In genomic region chr16:89864421-89864820, GRCh38 we compare ENCODE assay signal across 9 cellular contexts. TPM values are rescaled to one million over a fixed set of nuclear protein-coding genes. Genes with fewer than 3 reads are reported as not detected.
A peak's percentile ranks its signal among the peaks of the same experiment; 100 is the strongest.
DNase-seq lines count a peak whose midpoint lies in the region; ATAC-seq, FAIRE-seq and TF ChIP-seq lines count a peak whose summit lies in the region.
"Had no signal": no experiment of that assay in that cellular context is flagged by ENCODE, and none has a peak within 500 bp of the region (broad histone marks: within the 10 kb centered on the region; RNA-seq: fewer than 3 reads in every experiment).

No MANE protein-coding gene starts in this region.

- H3K36me3 ChIP-seq in stomach: peaks cover 0 to 24% (median 7%) of the 10 kb centered on the region in 4 donors

- peaks cover 0 to 11% (median 8%) of the 10 kb centered on the region in 4 donors for H3K9me3 ChIP-seq in stomach

- FAIRE-seq in D721Med (lab: Jason Lieb, UNC): no peak

- no peak for ATAC-seq in GM21717 (IDR thresholded peaks at IDR 0.05; ENCODE audit: unreplicated experiment)

- H3K4me3 ChIP-seq in fibroblast of the aortic adventitia (ENCODE audit: low read depth, low read length): no peak overlapping the region
- no peak overlapping the region for H3K4me3 ChIP-seq in stomach

- 46 to 55% (median 52%) methylated on average over 9 of the region's 9 CpGs for WGBS in stomach, 5 donors

- H3K27ac ChIP-seq in RWPE1 (peak overlapping the region; percentile 83), stomach (peak overlapping the region in 4 of 5 donors; percentile 9 to 76 (median 46))

- peak; percentile 6 to 30 for DNase-seq in activated CD4-positive, alpha-beta T cell treated with anti-CD3 and anti-CD28 coated beads, Interleukin-2, amount 50 U/mL, for 48 hours
- no peak for DNase-seq in activated CD4-positive, alpha-beta T cell treated with anti-CD3 and anti-CD28 coated beads for 1 hour
- peak; percentile 21 for DNase-seq in RWPE1 (ENCODE audit: low spot score)
- DNase-seq in fibroblast of the aortic adventitia (ENCODE audit: low read depth): peak; percentile 7
- DNase-seq in stomach: no peak
- DNase-seq in D721Med (ENCODE audit: insufficient read length, low spot score): no peak
- DNase-seq in cerebellar nuclear complex (lab: John Stamatoyannopoulos, UW): no peak
- DNase-seq: KG1 had no signal

- no peaks in the 10 kb centered on the region for H3K27me3 ChIP-seq in stomach

- POLR2A ChIA-PET in RWPE1 (lab: Yijun Ruan, JAX; ENCODE audit: low non-redundant PET): no interaction called here

- intact Hi-C loops in stomach (cut with DNase I; ENCODE audit: low total_unique reads): loop anchor here (5.0 to 10.0 kb wide), 2 partner anchors 47 to 160 kb away; partner anchors contain the start of genes FANCA and SPATA2L

- TF ChIP-seq CTCF in RWPE1 (conservative IDR thresholded peaks at IDR 0.05; ENCODE audit: low read depth) (no peak), fibroblast of the aortic adventitia (IDR thresholded peaks at IDR 0.05; ENCODE audit: insufficient read depth, low read length) (no peak), stomach (IDR thresholded peaks at IDR 0.05) (no peak), D721Med (IDR thresholded peaks at IDR 0.05; ENCODE audit: insufficient read depth, missing control alignments) (no peak)

- TF ChIP-seq EP300 in stomach (IDR thresholded peaks at IDR 0.05): no peak

- TF ChIP-seq POLR2A in stomach (IDR thresholded peaks at IDR 0.05): no peak

- CTCF ChIA-PET in RWPE1 (lab: Yijun Ruan, JAX): no interaction called here

- peaks cover 0 to 30% (median 11%) of the 10 kb centered on the region in 4 donors for H3K4me1 ChIP-seq in stomach

RNA-seq across cellular contexts. Expression of gene TCF25, which starts 9.0 kb away (rescaled TPM):
- total RNA-seq in fibroblast of the aortic adventitia (ENCODE audit: low replicate concordance): 163 and 417 TPM in 2 replicates
- 100 to 1,000 TPM; 132 to 748 (median 335) TPM for total RNA-seq in stomach
- 100 to 1,000 TPM; 124 to 276 (median 146) TPM for polyA plus RNA-seq in stomach

RNA-seq across cellular contexts. Expression of gene SPIRE2, which starts 36.1 kb away (rescaled TPM):
- total RNA-seq in fibroblast of the aortic adventitia (ENCODE audit: low replicate concordance) (2.5 and 7.1 TPM in 2 replicates), stomach (100 to 1,000 TPM in 1 of 5 donors, 10 to 100 TPM in 4; 17.3 to 230 (median 35.5) TPM)
- polyA plus RNA-seq in stomach: 10 to 100 TPM in 1 of 3 donors, 1 to 10 TPM in 2; 3.9 to 26.0 (median 6.5) TPM

RNA-seq across cellular contexts. Expression of gene FANCA, which starts 48.0 kb away (rescaled TPM):
- total RNA-seq in fibroblast of the aortic adventitia (ENCODE audit: low replicate concordance) (0.90 and 27.0 TPM in 2 replicates), stomach (100 to 1,000 TPM in 2 of 5 donors, 10 to 100 TPM in 3; 10.7 to 276 (median 29.3) TPM)
- polyA plus RNA-seq in stomach: 10 to 100 TPM in 1 of 3 donors, 1 to 10 TPM in 2; 3.8 to 10.4 (median 6.1) TPM

RNA-seq across cellular contexts. Expression of gene MC1R, which starts 54.2 kb away (rescaled TPM):
- 5.2 and 8.1 TPM in 2 replicates for total RNA-seq in fibroblast of the aortic adventitia (ENCODE audit: low replicate concordance)
- total RNA-seq in stomach: 10 to 100 TPM in 1 of 5 donors, 1 to 10 TPM in 4; 1.3 to 11.3 (median 6.7) TPM
- polyA plus RNA-seq in stomach: 1 to 10 TPM; 1.4 to 3.9 (median 1.8) TPM

RNA-seq across cellular contexts. Expression of gene TUBB3, which starts 58.7 kb away (rescaled TPM):
- 42.3 and 299 TPM in 2 replicates for total RNA-seq in fibroblast of the aortic adventitia (ENCODE audit: low replicate concordance)
- 10 to 100 TPM in 1 of 5 donors, 1 to 10 TPM in 1, under 1 TPM in 1, not detected in 2; 0.29 to 14.5 (median 1.0) TPM for total RNA-seq in stomach
- polyA plus RNA-seq in stomach: 1 to 10 TPM; 2.4 to 8.2 (median 5.0) TPM

Comparison
In these comparisons a context has a peak if more than half of its experiments do, and no peak if none do; other contexts are left out.
1. DNase-seq: peak in activated CD4-positive, alpha-beta T cell treated with anti-CD3 and anti-CD28 coated beads, Interleukin-2, amount 50 U/mL, for 48 hours (2 of 2), RWPE1 (single experiment) and fibroblast of the aortic adventitia (single experiment); none in activated CD4-positive, alpha-beta T cell treated with anti-CD3 and anti-CD28 coated beads for 1 hour (single experiment), stomach (single experiment), D721Med (single experiment) and cerebellar nuclear complex (0 of 2).